ENCODE assay signal across 23 cellular contexts in the genomic region with DNA sequence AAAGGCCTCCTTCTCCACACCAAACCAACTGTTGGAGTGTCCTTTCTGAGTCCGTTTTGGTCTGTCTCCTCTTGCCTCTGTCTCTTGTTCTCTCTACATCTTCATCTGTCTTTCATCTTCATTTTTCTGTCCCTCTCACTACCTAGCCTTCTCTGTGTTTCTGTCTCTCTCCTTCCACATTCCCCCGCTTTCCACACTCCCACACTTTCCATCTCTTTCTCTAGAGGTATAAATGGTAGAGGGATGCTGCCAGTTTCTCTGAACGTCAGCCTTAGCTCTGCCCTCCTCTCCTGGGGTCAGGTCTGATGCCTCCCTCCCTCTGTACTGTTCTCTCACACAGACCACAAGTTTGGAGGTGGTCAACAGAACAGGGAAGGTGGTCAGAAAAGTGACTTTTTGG.
"Had no signal": no experiment of that assay in that cellular context is flagged by ENCODE, and none has a peak within 500 bp of the region (broad histone marks: within the 10 kb centered on the region; RNA-seq: fewer than 3 reads in every experiment).

No MANE protein-coding gene starts in this region.

- H3K4me3 ChIP-seq: colonic mucosa, esophagus squamous epithelium, lung, mucosa of descending colon, ovary, psoas muscle, sigmoid colon, testis, transverse colon, vagina had no signal

- H3K36me3 ChIP-seq: colonic mucosa, esophagus squamous epithelium, ovary, sigmoid colon, transverse colon, vagina had no signal

- H3K9me3 ChIP-seq: colonic mucosa, esophagus squamous epithelium, mucosa of descending colon, ovary, psoas muscle, sigmoid colon, testis, transverse colon, vagina had no signal

- ATAC-seq: left lobe of liver; mucosa of descending colon; natural killer cell treated with Interleukin-12 subunit alpha and Interleukin-12 subunit beta and Interleukin-15 and Interleukin-18, amount 100 ng/mL, for 72 hours; psoas muscle; right cardiac atrium; stimulated activated memory B cell treated with anti-CD40 and anti-IgM and Interleukin-4, amounts not matched to agents 10 μg/mL and 1 μg/mL and 100 μg/mL, for 72 hours had no signal

- H3K27ac ChIP-seq: colonic mucosa, ovary, psoas muscle, sigmoid colon, testis, transverse colon, vagina had no signal

- H3K4me1 ChIP-seq: colonic mucosa, psoas muscle had no signal

- H3K27ac Mint-ChIP-seq: dendritic cell treated with granulocyte-macrophage colony-stimulating factor and Interleukin-4, amounts not matched to agents 40 ng/mL and 50 ng/mL, for 4 days; memory B cell; naive B cell; natural killer cell treated with Interleukin-12 subunit alpha and Interleukin-12 subunit beta and Interleukin-15 and Interleukin-18, amount 100 ng/mL, for 72 hours; stimulated activated memory B cell treated with anti-CD40 and anti-IgM and Interleukin-4, amounts not matched to agents 10 μg/mL and 1 μg/mL and 100 μg/mL, for 72 hours had no signal

- H3K27me3 ChIP-seq: ovary, sigmoid colon, testis, vagina had no signal

- DNase-seq: colonic mucosa; effector CD8-positive, alpha-beta T cell; erythroblast; esophagus squamous epithelium; mucosa of descending colon; naive B cell; occipital lobe; ovary; psoas muscle; right cardiac atrium; sigmoid colon; stimulated activated CD4-positive, alpha-beta T cell treated with anti-CD3 and anti-CD28 coated beads, Interleukin-4, amount 100 ng/mL, for 4 hours; substantia nigra; testis; transverse colon had no signal

- H3K36me3 Mint-ChIP-seq: natural killer cell treated with Interleukin-12 subunit alpha and Interleukin-12 subunit beta and Interleukin-15 and Interleukin-18, amount 100 ng/mL, for 72 hours; stimulated activated memory B cell treated with anti-CD40 and anti-IgM and Interleukin-4, amounts not matched to agents 10 μg/mL and 1 μg/mL and 100 μg/mL, for 72 hours had no signal

- H3K4me1 Mint-ChIP-seq: central memory CD8-positive, alpha-beta T cell; memory B cell; naive B cell; stimulated activated memory B cell treated with anti-CD40 and anti-IgM and Interleukin-4, amounts not matched to agents 10 μg/mL and 1 μg/mL and 100 μg/mL, for 72 hours had no signal

- H3K9me3 Mint-ChIP-seq: central memory CD8-positive, alpha-beta T cell; dendritic cell treated with granulocyte-macrophage colony-stimulating factor and Interleukin-4, amounts not matched to agents 40 ng/mL and 50 ng/mL, for 4 days; memory B cell; naive B cell; natural killer cell treated with Interleukin-12 subunit alpha and Interleukin-12 subunit beta and Interleukin-15 and Interleukin-18, amount 100 ng/mL, for 72 hours; stimulated activated memory B cell treated with anti-CD40 and anti-IgM and Interleukin-4, amounts not matched to agents 10 μg/mL and 1 μg/mL and 100 μg/mL, for 72 hours had no signal

- H3K4me3 Mint-ChIP-seq: central memory CD8-positive, alpha-beta T cell; dendritic cell treated with granulocyte-macrophage colony-stimulating factor and Interleukin-4, amounts not matched to agents 40 ng/mL and 50 ng/mL, for 4 days; memory B cell; naive B cell; natural killer cell treated with Interleukin-12 subunit alpha and Interleukin-12 subunit beta and Interleukin-15 and Interleukin-18, amount 100 ng/mL, for 72 hours; stimulated activated memory B cell treated with anti-CD40 and anti-IgM and Interleukin-4, amounts not matched to agents 10 μg/mL and 1 μg/mL and 100 μg/mL, for 72 hours had no signal
